In the genomic region with DNA sequence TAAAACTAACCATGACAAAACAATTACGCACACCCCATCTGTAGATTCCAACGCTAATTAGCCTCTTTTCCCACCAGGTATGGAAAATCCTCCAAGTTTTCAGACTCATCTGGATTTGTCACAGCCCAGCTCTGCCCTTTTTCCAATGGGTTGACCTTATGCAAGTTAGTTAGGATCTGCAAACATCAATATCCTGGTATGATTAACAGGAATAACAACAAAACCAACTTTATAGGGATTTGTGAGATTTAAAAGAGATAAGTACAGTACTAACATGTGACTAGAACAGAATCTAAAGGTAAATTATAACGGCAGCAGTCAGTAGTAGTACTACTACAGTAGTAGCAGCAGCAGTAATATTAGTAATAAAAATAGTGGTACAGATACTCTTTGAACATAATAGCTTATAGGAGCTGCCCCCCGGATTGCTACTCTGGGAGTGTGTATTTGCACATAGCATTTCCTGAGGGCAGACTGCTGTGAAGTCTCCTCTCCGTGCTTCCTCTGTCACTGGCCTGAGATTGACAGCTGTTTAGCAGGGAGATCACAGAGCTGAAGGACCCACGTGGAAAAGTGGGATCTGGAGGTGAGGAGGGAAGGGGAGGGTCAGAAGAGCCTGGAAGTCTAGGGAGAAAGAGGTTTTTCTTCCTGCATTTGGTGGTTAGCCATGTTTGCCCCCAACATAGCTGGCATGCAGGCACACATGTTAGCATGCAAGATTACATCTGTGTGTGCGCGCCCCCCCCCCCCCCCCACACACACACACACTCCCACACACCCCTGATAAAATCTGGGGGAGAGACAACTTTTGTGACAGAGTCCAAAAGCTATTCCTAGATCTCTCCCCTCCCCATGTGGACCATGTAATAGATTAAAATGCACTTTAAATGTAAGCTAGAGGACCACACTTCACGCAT, we compare ENCODE assay signal across 18 cellular contexts.
"Had no signal": no experiment of that assay in that cellular context is flagged by ENCODE, and none has a peak within 500 bp of the region (broad histone marks: within the 10 kb centered on the region; RNA-seq: fewer than 3 reads in every experiment).

No MANE protein-coding gene starts in this region.

- ATAC-seq: foreskin keratinocyte; left ventricle myocardium superior; naive thymus-derived CD4-positive, alpha-beta T cell had no signal

- H3K4me1 ChIP-seq: foreskin keratinocyte had no signal

- H3K36me3 ChIP-seq: neutrophil, right atrium auricular region, sigmoid colon, stomach, thoracic aorta, transverse colon had no signal

- H3K27ac ChIP-seq: foreskin keratinocyte, neutrophil, right atrium auricular region, sigmoid colon, skin epidermis, stomach, thoracic aorta, transverse colon had no signal

- H3K4me3 ChIP-seq: lung, right atrium auricular region, sigmoid colon, skin epidermis, stomach, thoracic aorta, transverse colon had no signal

- H3K9me3 ChIP-seq: neutrophil, right atrium auricular region, sigmoid colon, stomach, thoracic aorta, transverse colon had no signal

- DNase-seq: foreskin keratinocyte; immature natural killer cell; left ventricle myocardium superior; mesendoderm; naive thymus-derived CD4-positive, alpha-beta T cell; posterior cingulate gyrus; sigmoid colon; stimulated activated CD4-positive, alpha-beta T cell treated with anti-CD3 and anti-CD28 coated beads, Interleukin-2, amount 100 ng/mL, for 24 hours; stimulated activated CD4-positive, alpha-beta T cell treated with anti-CD3 and anti-CD28 coated beads, Interleukin-4, amount 100 ng/mL, for 4 hours; stimulated activated naive CD4-positive, alpha-beta T cell; stomach; substantia nigra; transverse colon had no signal

- H3K27me3 ChIP-seq: foreskin keratinocyte, right atrium auricular region, sigmoid colon, transverse colon had no signal
